In the genomic region with DNA sequence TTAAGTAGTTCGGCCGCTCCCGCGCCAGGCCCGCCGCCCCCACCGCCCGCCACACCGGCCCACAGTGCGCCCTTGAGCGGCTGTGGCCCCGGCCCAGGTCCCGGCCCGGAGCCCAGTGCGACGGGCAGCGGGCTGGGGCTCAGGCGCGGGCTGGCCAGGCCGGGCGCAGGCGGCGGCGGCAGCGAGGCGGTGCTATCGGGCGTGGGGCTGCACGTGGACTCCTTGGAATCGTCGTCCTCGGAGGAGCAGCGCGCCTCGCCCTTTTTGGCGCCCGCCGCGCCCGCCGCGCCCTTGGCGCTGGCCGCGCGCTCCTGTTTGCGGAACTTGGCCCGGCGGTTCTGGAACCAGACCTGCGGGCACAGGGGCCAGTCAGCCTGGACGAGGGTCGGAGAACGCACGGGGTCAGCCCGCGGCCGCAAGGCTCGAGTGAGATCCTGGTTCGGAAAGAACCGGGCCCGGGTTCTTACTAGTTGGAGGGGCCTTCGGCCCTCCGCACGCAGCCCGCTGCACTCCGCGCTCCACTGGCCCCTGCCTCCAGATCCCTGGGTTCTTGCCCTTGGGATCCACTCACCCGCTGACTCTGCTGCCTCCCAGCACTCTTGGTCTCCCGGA, we compare ENCODE assay signal across 8 cellular contexts. TPM values are rescaled to one million over a fixed set of nuclear protein-coding genes. Genes with fewer than 3 reads are reported as not detected.
A peak's percentile ranks its signal among the peaks of the same experiment; 100 is the strongest.
DNase-seq lines count a peak whose midpoint lies in the region; ATAC-seq and TF ChIP-seq lines count a peak whose summit lies in the region.

No MANE protein-coding gene starts in this region.

- peaks cover 59% of the 10 kb centered on the region for H3K27me3 Mint-ChIP-seq in activated naive CD4-positive, alpha-beta T cell treated with anti-CD3 and anti-CD28 coated beads, Interleukin-2, amount 10 ng/mL, durations not matched to agents 7 days and 5 days

- H3K36me3 ChIP-seq in body of pancreas (replicated peaks in 1 of 2; ENCODE audit: insufficient read depth in 1 of 2, low read depth in 2 of 2) (no peaks in the 10 kb centered on the region), thyroid gland (peaks cover 16 to 26% of the 10 kb centered on the region in 2 donors)

- H3K9me3 ChIP-seq in body of pancreas (no peaks in the 10 kb centered on the region), thyroid gland (no peaks in the 10 kb centered on the region)

- H3K9me3 Mint-ChIP-seq in activated naive CD4-positive, alpha-beta T cell treated with anti-CD3 and anti-CD28 coated beads, Interleukin-2, amount 10 ng/mL, durations not matched to agents 7 days and 5 days = no peaks in the 10 kb centered on the region

- TF ChIP-seq CTCF in body of pancreas (IDR thresholded peaks at IDR 0.05) = peak in 2 of 7 experiments; percentile 33 to 34
- TF ChIP-seq CTCF in thyroid gland (IDR thresholded peaks at IDR 0.05) = peak in 3 of 6 experiments; percentile 16 to 34 (median 34)

- ATAC-seq in body of pancreas (peak; percentile 66), left lobe of liver (peak; percentile 63), HG03565 (IDR thresholded peaks at IDR 0.05; ENCODE audit: unreplicated experiment) (no peak)

- H3K27me3 ChIP-seq in body of pancreas (peaks cover 0 to 38% of the 10 kb centered on the region in 2 donors), thyroid gland (peaks cover 14% of the 10 kb centered on the region)

- TF ChIP-seq POLR2A in body of pancreas (IDR thresholded peaks at IDR 0.05) = no peak
- TF ChIP-seq POLR2A in thyroid gland (IDR thresholded peaks at IDR 0.05) = no peak

- intact Hi-C loops in body of pancreas (cut with DNase I) = no loop called here
- intact Hi-C loops in thyroid gland (cut with DNase I) = loop anchor here (10.0 kb wide), 1 partner anchor 185 kb away; no protein-coding TSS in a partner anchor

- H3K4me3 ChIP-seq in body of pancreas (no peak overlapping the region), thyroid gland (replicated peaks in 1 of 3) (peak overlapping the region in 1 of 3 donors; percentile 33)

- no peak overlapping the region for H3K27ac ChIP-seq in body of pancreas
- H3K27ac ChIP-seq in thyroid gland = peak overlapping the region in 1 of 3 donors; percentile 2

- no peak overlapping the region for H3K27ac Mint-ChIP-seq in activated naive CD4-positive, alpha-beta T cell treated with anti-CD3 and anti-CD28 coated beads, Interleukin-2, amount 10 ng/mL, durations not matched to agents 7 days and 5 days

- H3K4me3 Mint-ChIP-seq in activated naive CD4-positive, alpha-beta T cell treated with anti-CD3 and anti-CD28 coated beads, Interleukin-2, amount 10 ng/mL, durations not matched to agents 7 days and 5 days = peak overlapping the region; percentile 17

- CTCF ChIA-PET in activated naive CD4-positive, alpha-beta T cell treated with anti-CD3 and anti-CD28 coated beads, Interleukin-2, amount 10 ng/mL, durations not matched to agents 7 days and 5 days (lab: Charles Lee) = interaction anchor here (1.0 to 2.5 kb wide), 4 partner anchors 174 to 193 kb away, joined by 3 to 18 read pairs (median 6); no protein-coding TSS in a partner anchor

- peaks cover 30% of the 10 kb centered on the region for H3K4me1 ChIP-seq in body of pancreas
- H3K4me1 ChIP-seq in thyroid gland = peaks cover 34 to 40% of the 10 kb centered on the region in 2 donors

- no peak for DNase-seq in activated naive CD4-positive, alpha-beta T cell treated with anti-CD3 and anti-CD28 coated beads, Interleukin-2, amount 10 ng/mL, durations not matched to agents 7 days and 5 days
- no peak for DNase-seq in activated naive CD4-positive, alpha-beta T cell treated with anti-CD3 and anti-CD28 coated beads, Interleukin-2, amount 50 U/mL, for 16 hours
- peak; percentile 55 to 63 (median 62) for DNase-seq in body of pancreas
- no peak for DNase-seq in left lobe of liver (ENCODE audit: low spot score)
- DNase-seq in thyroid gland = peak; percentile 80 to 85
- DNase-seq in activated CD8-positive, alpha-beta memory T cell treated with anti-CD3 and anti-CD28 coated beads, Interleukin-2, amount 50 U/mL, for 4 hours = no peak
- no peak for DNase-seq in GM19238 (ENCODE audit: insufficient read length, low spot score)

- 3 to 9% methylated on average over 8 to 65 of the region's 69 CpGs for WGBS in body of pancreas, 2 donors
- 2 to 9% methylated on average over 13 to 30 of the region's 69 CpGs for WGBS in thyroid gland, 2 donors

- peaks cover 23% of the 10 kb centered on the region for H3K4me1 Mint-ChIP-seq in activated naive CD4-positive, alpha-beta T cell treated with anti-CD3 and anti-CD28 coated beads, Interleukin-2, amount 10 ng/mL, durations not matched to agents 7 days and 5 days

- peaks cover 24% of the 10 kb centered on the region for H3K36me3 Mint-ChIP-seq in activated naive CD4-positive, alpha-beta T cell treated with anti-CD3 and anti-CD28 coated beads, Interleukin-2, amount 10 ng/mL, durations not matched to agents 7 days and 5 days

RNA-seq across cellular contexts. Expression of gene PHOX2A, which starts 4.0 kb away (rescaled TPM):
- total RNA-seq in body of pancreas (not detected), left lobe of liver (not detected), thyroid gland (not detected)

RNA-seq across cellular contexts. Expression of gene INPPL1, which starts 15.4 kb away (rescaled TPM):
- total RNA-seq in body of pancreas (10 to 100 TPM; 47.2 to 53.7 TPM), left lobe of liver (56.3 TPM), thyroid gland (100 to 1,000 TPM in 2 of 4 donors, 10 to 100 TPM in 2; 85.9 to 114 (median 99.5) TPM)

RNA-seq across cellular contexts. Expression of gene FOLR2, which starts 23.4 kb away (rescaled TPM):
- total RNA-seq in body of pancreas = 10 to 100 TPM; 11.4 to 49.1 TPM
- total RNA-seq in left lobe of liver = 5.8 TPM
- 10 to 100 TPM in 2 of 4 donors, 1 to 10 TPM in 2; 5.3 to 28.6 (median 9.7) TPM for total RNA-seq in thyroid gland

RNA-seq across cellular contexts. Expression of gene FOLR1, which starts 48.0 kb away (rescaled TPM):
- total RNA-seq in body of pancreas = 1 to 10 TPM in 1 of 2 donors, under 1 TPM in 1; 0.52 to 3.0 TPM
- not detected for total RNA-seq in left lobe of liver
- total RNA-seq in thyroid gland = 10 to 100 TPM in 3 of 4 donors, 1 to 10 TPM in 1; 5.5 to 64.9 (median 36.3) TPM

Comparison
In these comparisons a context has a peak if more than half of its experiments do, and no peak if none do; other contexts are left out.
1. DNase-seq: peak in body of pancreas (4 of 4) and thyroid gland (2 of 2); none in activated naive CD4-positive, alpha-beta T cell treated with anti-CD3 and anti-CD28 coated beads, Interleukin-2, amount 10 ng/mL, durations not matched to agents 7 days and 5 days (single experiment), activated naive CD4-positive, alpha-beta T cell treated with anti-CD3 and anti-CD28 coated beads, Interleukin-2, amount 50 U/mL, for 16 hours (single experiment), left lobe of liver (single experiment), activated CD8-positive, alpha-beta memory T cell treated with anti-CD3 and anti-CD28 coated beads, Interleukin-2, amount 50 U/mL, for 4 hours (single experiment) and GM19238 (single experiment).